17 cellular contexts compared by ENCODE assay signal in genomic region chr2:29317801-29318485, GRCh38.
"Had no signal": no experiment of that assay in that cellular context is flagged by ENCODE, and none has a peak within 500 bp of the region (broad histone marks: within the 10 kb centered on the region; RNA-seq: fewer than 3 reads in every experiment).

No MANE protein-coding gene starts in this region.

- DNase-seq: activated B cell treated with CpG ODN at 0.5 μM for 24 hours; activated CD4-positive, alpha-beta T cell treated with anti-CD3 and anti-CD28 coated beads, Interleukin-2, amount 10 ng/mL, durations not matched to agents 24 days and 14 days; activated CD8-positive, alpha-beta memory T cell treated with anti-CD3 and anti-CD28 coated beads for 24 hours; central memory CD4-positive, alpha-beta T cell; effector memory CD4-positive, alpha-beta T cell; hippocampal formation; naive B cell; right lobe of liver; spleen; stimulated activated CD4-positive, alpha-beta T cell treated with anti-CD3 and anti-CD28 coated beads, Interleukin-1b, Interleukin-23, amount 100 ng/mL, for 48 hours; stimulated activated naive CD4-positive, alpha-beta T cell treated with Interleukin-2 at 50 U/mL for 16 hours; T-helper 1 cell had no signal

- H3K27ac Mint-ChIP-seq: activated B cell treated with CpG ODN at 0.5 μM for 24 hours; activated CD4-positive, alpha-beta T cell treated with anti-CD3 and anti-CD28 coated beads, Interleukin-2, amount 10 ng/mL, durations not matched to agents 24 days and 14 days; activated naive CD4-positive, alpha-beta T cell treated with anti-CD3 and anti-CD28 coated beads for 36 hours; activated T-helper 17 cell treated with anti-CD3 and anti-CD28 coated beads, Interleukin-2, amount 50 U/mL, for 72 hours had no signal

- H3K4me3 Mint-ChIP-seq: activated B cell treated with CpG ODN at 0.5 μM for 24 hours; activated CD4-positive, alpha-beta T cell treated with anti-CD3 and anti-CD28 coated beads, Interleukin-2, amount 10 ng/mL, durations not matched to agents 24 days and 14 days; activated naive CD4-positive, alpha-beta T cell treated with anti-CD3 and anti-CD28 coated beads for 36 hours; activated T-helper 17 cell treated with anti-CD3 and anti-CD28 coated beads, Interleukin-2, amount 50 U/mL, for 72 hours had no signal

- H3K27me3 ChIP-seq: right lobe of liver, upper lobe of left lung had no signal

- H3K4me1 ChIP-seq: prostate gland, right lobe of liver had no signal

- H3K36me3 Mint-ChIP-seq: naive B cell had no signal

- H3K4me3 ChIP-seq: coronary artery, prostate gland, right lobe of liver, spleen, upper lobe of left lung had no signal

- H3K9me3 Mint-ChIP-seq: activated B cell treated with CpG ODN at 0.5 μM for 24 hours; activated CD4-positive, alpha-beta T cell treated with anti-CD3 and anti-CD28 coated beads, Interleukin-2, amount 10 ng/mL, durations not matched to agents 24 days and 14 days; activated naive CD4-positive, alpha-beta T cell treated with anti-CD3 and anti-CD28 coated beads for 36 hours; activated T-helper 17 cell treated with anti-CD3 and anti-CD28 coated beads, Interleukin-2, amount 50 U/mL, for 72 hours had no signal

- H3K36me3 ChIP-seq: prostate gland, right lobe of liver, spleen, upper lobe of left lung had no signal

- H3K9me3 ChIP-seq: prostate gland, right lobe of liver, upper lobe of left lung had no signal

- H3K27ac ChIP-seq: coronary artery, prostate gland, right lobe of liver, upper lobe of left lung had no signal
